ENCODE assay signal across 9 cellular contexts in genomic region chr16:31301708-31302400, GRCh38. TPM values are rescaled to one million over a fixed set of nuclear protein-coding genes. Genes with fewer than 3 reads are reported as not detected.
DNase-seq lines count a peak whose midpoint lies in the region; ATAC-seq, FAIRE-seq and TF ChIP-seq lines count a peak whose summit lies in the region.
"Had no signal": no experiment of that assay in that cellular context is flagged by ENCODE, and none has a peak within 500 bp of the region (broad histone marks: within the 10 kb centered on the region; RNA-seq: fewer than 3 reads in every experiment).

No MANE protein-coding gene starts in this region.

- CTCF ChIA-PET in RWPE1 (lab: Yijun Ruan, JAX): interaction anchor here (0.7 kb wide), 1 partner anchor 59 kb away, joined by 4 read pairs; no protein-coding TSS in a partner anchor
- CTCF ChIA-PET in CD4-positive, alpha-beta T cell (lab: Charles Lee): interaction anchor here (0.6 kb wide), 1 partner anchor 16 kb away, joined by 3 read pairs; no protein-coding TSS in a partner anchor

- FAIRE-seq in A204.1 (lab: Jason Lieb, UNC): peak; percentile 52
- FAIRE-seq: TTC549 had no signal

- no peak overlapping the region for H3K4me3 Mint-ChIP-seq in CD4-positive, alpha-beta T cell

- H3K27ac Mint-ChIP-seq in CD4-positive, alpha-beta T cell: no peak overlapping the region

- ATAC-seq in left ventricle myocardium superior (peak; percentile 65), GM19455 (IDR thresholded peaks at IDR 0.05; ENCODE audit: unreplicated experiment) (no peak), HG03095 (IDR thresholded peaks at IDR 0.05; ENCODE audit: unreplicated experiment) (no peak)
- no peak for ATAC-seq in CD4-positive, alpha-beta T cell (ENCODE audit: poor library complexity)

- H3K4me1 ChIP-seq in testis: no peaks in the 10 kb centered on the region

- H3K27ac ChIP-seq in RWPE1 (no peak overlapping the region), testis (no peak overlapping the region)
- H3K27ac ChIP-seq in CD4-positive, alpha-beta T cell (ENCODE audit: low read depth, low read length): no peak overlapping the region

- peaks cover 40% of the 10 kb centered on the region for H3K27me3 Mint-ChIP-seq in CD4-positive, alpha-beta T cell

- no peaks in the 10 kb centered on the region for H3K4me1 Mint-ChIP-seq in CD4-positive, alpha-beta T cell (ENCODE audit: low read depth)

- H3K4me3 ChIP-seq in testis: no peak overlapping the region

- intact Hi-C loops in left ventricle myocardium superior (cut with micrococcal nuclease): no loop called here
- intact Hi-C loops in testis (cut with DNase I; ENCODE audit: low total_unique reads): no loop called here
- intact Hi-C loops in CD4-positive, alpha-beta T cell (cut with DNase I, micrococcal nuclease): no loop called here

- POLR2A ChIA-PET in RWPE1 (lab: Yijun Ruan, JAX; ENCODE audit: low non-redundant PET): no interaction called here
- POLR2A ChIA-PET in CD4-positive, alpha-beta T cell (lab: Charles Lee): no interaction called here

- H3K9me3 ChIP-seq in testis: no peaks in the 10 kb centered on the region
- no peaks in the 10 kb centered on the region for H3K9me3 ChIP-seq in CD4-positive, alpha-beta T cell (ENCODE audit: control insufficient read depth, low read length)

- TF ChIP-seq POLR2A in testis (IDR thresholded peaks at IDR 0.05): no peak

- no peaks in the 10 kb centered on the region for H3K36me3 Mint-ChIP-seq in CD4-positive, alpha-beta T cell (ENCODE audit: low read depth)

- WGBS in testis, 2 donors: 52 to 53% methylated on average over 3 of the region's 3 CpGs

- H3K36me3 ChIP-seq in testis (ENCODE audit: low read depth, missing control alignments): no peaks in the 10 kb centered on the region

- peaks cover 3% of the 10 kb centered on the region for H3K27me3 ChIP-seq in testis
- no peaks in the 10 kb centered on the region for H3K27me3 ChIP-seq in CD4-positive, alpha-beta T cell (ENCODE audit: control insufficient read depth, insufficient read depth, low read length)

- DNase-seq in GM04504 (ENCODE audit: low read depth) (peak; percentile 3), RWPE1 (ENCODE audit: low spot score) (peak; percentile 16), left ventricle myocardium superior (no peak), testis (no peak)
- no peak for DNase-seq in CD4-positive, alpha-beta T cell

- H3K9me3 Mint-ChIP-seq in CD4-positive, alpha-beta T cell: no peaks in the 10 kb centered on the region

- TF ChIP-seq CTCF in RWPE1 (conservative IDR thresholded peaks at IDR 0.05; ENCODE audit: low read depth) (no peak), testis (IDR thresholded peaks at IDR 0.05) (no peak)
- no peak for TF ChIP-seq CTCF in CD4-positive, alpha-beta T cell (IDR thresholded peaks at IDR 0.05)

RNA-seq across cellular contexts. Expression of gene ITGAM, which starts 42.1 kb away (rescaled TPM):
- 7.1 TPM for total RNA-seq in left ventricle myocardium superior
- 1 to 10 TPM; 4.4 to 7.7 TPM for total RNA-seq in testis
- polyA plus RNA-seq in testis (ENCODE audit: insufficient read depth, low read depth, low replicate concordance): 7.1 TPM
- total RNA-seq in CD4-positive, alpha-beta T cell: 1 to 10 TPM; 1.8 to 4.3 TPM

RNA-seq across cellular contexts. Expression of gene ITGAX, which starts 53.1 kb away (rescaled TPM):
- total RNA-seq in left ventricle myocardium superior: 3.2 TPM
- total RNA-seq in testis: 1 to 10 TPM in 1 of 2 donors, under 1 TPM in 1; 0.63 to 2.8 TPM
- 3.4 TPM for polyA plus RNA-seq in testis (ENCODE audit: insufficient read depth, low read depth, low replicate concordance)
- 1 to 10 TPM; 5.5 to 6.0 TPM for total RNA-seq in CD4-positive, alpha-beta T cell

Comparison
In these comparisons a context has a peak if more than half of its experiments do, and no peak if none do; other contexts are left out.
1. DNase-seq: peak in GM04504 (single experiment) and RWPE1 (single experiment); none in left ventricle myocardium superior (single experiment), testis (single experiment) and CD4-positive, alpha-beta T cell (0 of 10).